ENCODE assay signal across 8 cellular contexts in the genomic region with DNA sequence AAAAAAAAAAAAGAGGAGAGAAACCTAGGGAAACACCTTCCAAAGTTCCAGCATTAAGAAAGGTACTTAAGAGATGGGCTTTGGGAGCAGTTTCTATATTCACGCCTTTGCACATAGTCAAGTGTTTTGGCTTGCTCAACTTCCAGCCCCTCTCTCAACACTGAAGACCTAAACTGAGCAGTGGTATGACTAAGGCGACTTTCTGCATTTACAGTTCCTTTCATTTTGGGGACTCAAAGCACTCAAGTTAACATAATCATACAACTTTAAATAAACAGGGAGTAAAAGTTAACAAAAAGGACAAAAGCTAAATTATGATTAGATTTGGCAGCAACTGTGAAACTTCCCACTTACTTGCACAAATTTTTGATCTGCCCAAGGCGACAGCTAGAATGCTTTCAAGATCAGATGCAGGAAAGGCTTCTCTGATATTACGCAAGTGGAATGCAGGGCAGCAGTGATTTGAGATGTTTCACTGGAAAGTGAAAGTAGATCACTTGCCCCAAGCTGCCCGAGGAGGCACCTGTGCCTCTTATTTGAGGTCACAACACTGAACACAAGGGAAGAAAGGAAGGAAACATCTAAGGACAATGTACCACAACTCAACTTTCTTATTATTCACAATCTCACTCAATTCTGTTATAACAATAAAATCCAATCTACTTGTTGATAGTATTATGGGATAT.
DNase-seq lines count a peak whose midpoint lies in the region; ATAC-seq lines count a peak whose summit lies in the region.

No MANE protein-coding gene starts in this region.

- no peak overlapping the region for H3K27ac Mint-ChIP-seq in activated naive CD4-positive, alpha-beta T cell treated with anti-CD3 and anti-CD28 coated beads, Interleukin-2, amount 50 U/mL, for 24 hours
- peak overlapping the region in 8 of 10 donors; percentile 9 to 83 (median 38) for H3K27ac Mint-ChIP-seq in naive thymus-derived CD8-positive, alpha-beta T cell

- peaks cover 4% of the 10 kb centered on the region for H3K27me3 Mint-ChIP-seq in activated naive CD4-positive, alpha-beta T cell treated with anti-CD3 and anti-CD28 coated beads, Interleukin-2, amount 50 U/mL, for 24 hours
- H3K27me3 Mint-ChIP-seq in naive thymus-derived CD8-positive, alpha-beta T cell, result peaks cover 0 to 17% (median 4%) of the 10 kb centered on the region in 5 donors

- POLR2A ChIA-PET in naive thymus-derived CD8-positive, alpha-beta T cell (lab: Charles Lee), result interaction anchor here (0.7 to 2.0 kb wide), 2 partner anchors 289 to 296 kb away, joined by 3 to 4 read pairs; no protein-coding TSS in a partner anchor

- ATAC-seq in naive thymus-derived CD8-positive, alpha-beta T cell, result peak; percentile 90 to 92
- ATAC-seq in GM18519 (IDR thresholded peaks at IDR 0.05; ENCODE audit: low FRiP score, unreplicated experiment) (no peak), HG02588 (IDR thresholded peaks at IDR 0.05; ENCODE audit: unreplicated experiment) (no peak)

- H3K9me3 Mint-ChIP-seq in activated naive CD4-positive, alpha-beta T cell treated with anti-CD3 and anti-CD28 coated beads, Interleukin-2, amount 50 U/mL, for 24 hours, result no peaks in the 10 kb centered on the region
- no peaks in the 10 kb centered on the region for H3K9me3 Mint-ChIP-seq in naive thymus-derived CD8-positive, alpha-beta T cell

- peak overlapping the region; percentile 53 for H3K4me3 Mint-ChIP-seq in activated naive CD4-positive, alpha-beta T cell treated with anti-CD3 and anti-CD28 coated beads, Interleukin-2, amount 50 U/mL, for 24 hours
- H3K4me3 Mint-ChIP-seq in naive thymus-derived CD8-positive, alpha-beta T cell, result peak overlapping the region; percentile 62 to 86 (median 75)

- no peak overlapping the region for H3K4me3 ChIP-seq in Jurkat, Clone E6-1 (ENCODE audit: low read length)

- H3K36me3 Mint-ChIP-seq in activated naive CD4-positive, alpha-beta T cell treated with anti-CD3 and anti-CD28 coated beads, Interleukin-2, amount 50 U/mL, for 24 hours, result no peaks in the 10 kb centered on the region
- H3K36me3 Mint-ChIP-seq in naive thymus-derived CD8-positive, alpha-beta T cell, result no peaks in the 10 kb centered on the region

- DNase-seq in EL (peak; percentile 44), NCI-H1092 treated with DMSO at 0.1 percent for 48 hours (lab: John Stamatoyannopoulos, UW) (no peak), NCI-H446 (lab: John Stamatoyannopoulos, UW) (no peak)
- peak; percentile 57 for DNase-seq in Jurkat, Clone E6-1 (ENCODE audit: low read depth, low spot score)
- DNase-seq in naive thymus-derived CD8-positive, alpha-beta T cell, result peak in 9 of 10 donors; percentile 1 to 61 (median 37)

- peaks cover 19% of the 10 kb centered on the region for H3K4me1 Mint-ChIP-seq in activated naive CD4-positive, alpha-beta T cell treated with anti-CD3 and anti-CD28 coated beads, Interleukin-2, amount 50 U/mL, for 24 hours
- H3K4me1 Mint-ChIP-seq in naive thymus-derived CD8-positive, alpha-beta T cell, result peaks cover 6 to 26% (median 16%) of the 10 kb centered on the region in 4 donors

Comparison
In these comparisons a context has a peak if more than half of its experiments do, and no peak if none do; other contexts are left out.
1. DNase-seq: peak in EL (single experiment), Jurkat, Clone E6-1 (single experiment) and naive thymus-derived CD8-positive, alpha-beta T cell (9 of 10); none in NCI-H1092 treated with DMSO at 0.1 percent for 48 hours (single experiment) and NCI-H446 (0 of 2).
2. ATAC-seq: peak in naive thymus-derived CD8-positive, alpha-beta T cell (2 of 2); none in GM18519 (single experiment) and HG02588 (single experiment).